18 cellular contexts compared by ENCODE assay signal in genomic region chr7:121032645-121033460, GRCh38. TPM values are rescaled to one million over a fixed set of nuclear protein-coding genes. Genes with fewer than 3 reads are reported as not detected.
A peak's percentile ranks its signal among the peaks of the same experiment; 100 is the strongest.
DNase-seq lines count a peak whose midpoint lies in the region; ATAC-seq and TF ChIP-seq lines count a peak whose summit lies in the region.
"Had no signal": no experiment of that assay in that cellular context is flagged by ENCODE, and none has a peak within 500 bp of the region (broad histone marks: within the 10 kb centered on the region; RNA-seq: fewer than 3 reads in every experiment).

No MANE protein-coding gene starts in this region.

- H3K36me3 Mint-ChIP-seq in chondrocyte (ENCODE audit: low read depth) = no peaks in the 10 kb centered on the region
- H3K36me3 Mint-ChIP-seq in activated CD4-positive, alpha-beta T cell treated with anti-CD3 and anti-CD28 coated beads, Interleukin-2, amount 10 ng/mL, durations not matched to agents 24 days and 14 days (ENCODE audit: low read depth) = no peaks in the 10 kb centered on the region
- no peaks in the 10 kb centered on the region for H3K36me3 Mint-ChIP-seq in CD8-positive, alpha-beta memory T cell
- H3K36me3 Mint-ChIP-seq: CD8-positive, alpha-beta T cell; memory B cell had no signal

- no peak overlapping the region for H3K27ac ChIP-seq in CD8-positive, alpha-beta memory T cell (ENCODE audit: low read depth, low read length)
- H3K27ac ChIP-seq: 22Rv1 had no signal

- peaks cover 13% of the 10 kb centered on the region for H3K9me3 Mint-ChIP-seq in chondrocyte (ENCODE audit: low read depth)
- H3K9me3 Mint-ChIP-seq in activated CD4-positive, alpha-beta T cell treated with anti-CD3 and anti-CD28 coated beads, Interleukin-2, amount 10 ng/mL, durations not matched to agents 24 days and 14 days = no peaks in the 10 kb centered on the region
- no peaks in the 10 kb centered on the region for H3K9me3 Mint-ChIP-seq in CD8-positive, alpha-beta memory T cell
- H3K9me3 Mint-ChIP-seq: activated T-helper 1 cell treated with anti-CD3 and anti-CD28 coated beads, Interleukin-12 subunit alpha, Interleukin-12 subunit beta, Interleukin-2, Interleukin-4 antibody, amounts not matched to agents 30 ng/mL and 10 ng/mL and 1 ng/mL, durations not matched to agents 14 hours and 24 hours and 36 hours; CD8-positive, alpha-beta T cell; memory B cell; T-helper 2 cell treated with Interferon-gamma antibody and Interleukin-4, amounts not matched to agents 5 μg/mL and 100 μg/mL, for 36 hours had no signal

- no peaks in the 10 kb centered on the region for H3K27me3 ChIP-seq in CD8-positive, alpha-beta memory T cell (ENCODE audit: insufficient read depth, low read length, poor library complexity, severe bottlenecking)

- CTCF ChIA-PET in CD8-positive, alpha-beta memory T cell (lab: Charles Lee) = no interaction called here

- TF ChIP-seq CTCF in chondrocyte (IDR thresholded peaks at IDR 0.05) = no peak

- H3K4me1 Mint-ChIP-seq in chondrocyte (ENCODE audit: low read depth) = peaks cover 23% of the 10 kb centered on the region
- no peaks in the 10 kb centered on the region for H3K4me1 Mint-ChIP-seq in activated CD4-positive, alpha-beta T cell treated with anti-CD3 and anti-CD28 coated beads, Interleukin-2, amount 10 ng/mL, durations not matched to agents 24 days and 14 days
- no peaks in the 10 kb centered on the region for H3K4me1 Mint-ChIP-seq in CD8-positive, alpha-beta memory T cell
- H3K4me1 Mint-ChIP-seq: memory B cell had no signal

- peak; percentile 2 for DNase-seq in DMS153 (lab: John Stamatoyannopoulos, UW)
- no peak for DNase-seq in DMS153 treated with DMSO at 0.1 percent for 48 hours (lab: John Stamatoyannopoulos, UW; ENCODE audit: unreplicated experiment)
- peak; percentile 72 for DNase-seq in M059J (ENCODE audit: low read depth)
- DNase-seq in chondrocyte (ENCODE audit: low spot score) = no peak
- peak; percentile 28 for DNase-seq in renal cortical epithelial cell (ENCODE audit: low read depth)
- DNase-seq in activated CD4-positive, alpha-beta T cell treated with anti-CD3 and anti-CD28 coated beads, Interleukin-2, amount 10 ng/mL, durations not matched to agents 24 days and 14 days = no peak
- DNase-seq in CD8-positive, alpha-beta memory T cell = no peak
- DNase-seq: CD8-positive, alpha-beta T cell; NCI-H1048; NCI-H524 treated with DMSO at 0.1 percent for 48 hours; nucleus accumbens; RPMI8226 had no signal

- no peak for ATAC-seq in GM18511 (IDR thresholded peaks at IDR 0.05; ENCODE audit: unreplicated experiment)
- ATAC-seq: CD8-positive, alpha-beta T cell had no signal

- H3K4me3 Mint-ChIP-seq in chondrocyte (ENCODE audit: unreplicated experiment) = no peak overlapping the region
- H3K4me3 Mint-ChIP-seq in activated CD4-positive, alpha-beta T cell treated with anti-CD3 and anti-CD28 coated beads, Interleukin-2, amount 10 ng/mL, durations not matched to agents 24 days and 14 days = no peak overlapping the region
- H3K4me3 Mint-ChIP-seq in CD8-positive, alpha-beta memory T cell = no peak overlapping the region
- H3K4me3 Mint-ChIP-seq: activated T-helper 1 cell treated with anti-CD3 and anti-CD28 coated beads, Interleukin-12 subunit alpha, Interleukin-12 subunit beta, Interleukin-2, Interleukin-4 antibody, amounts not matched to agents 30 ng/mL and 10 ng/mL and 1 ng/mL, durations not matched to agents 14 hours and 24 hours and 36 hours; CD8-positive, alpha-beta T cell; memory B cell; T-helper 2 cell treated with Interferon-gamma antibody and Interleukin-4, amounts not matched to agents 5 μg/mL and 100 μg/mL, for 36 hours had no signal

- intact Hi-C loops in activated CD4-positive, alpha-beta T cell treated with anti-CD3 and anti-CD28 coated beads, Interleukin-2, amount 10 ng/mL, durations not matched to agents 24 days and 14 days (cut with micrococcal nuclease) = no loop called here

- H3K27me3 Mint-ChIP-seq in chondrocyte (ENCODE audit: low read depth) = no peaks in the 10 kb centered on the region
- peaks cover 2% of the 10 kb centered on the region for H3K27me3 Mint-ChIP-seq in activated CD4-positive, alpha-beta T cell treated with anti-CD3 and anti-CD28 coated beads, Interleukin-2, amount 10 ng/mL, durations not matched to agents 24 days and 14 days
- H3K27me3 Mint-ChIP-seq in CD8-positive, alpha-beta memory T cell = peaks cover 2 to 17% of the 10 kb centered on the region in 2 donors

- H3K9me3 ChIP-seq in CD8-positive, alpha-beta memory T cell (ENCODE audit: low read length) = no peaks in the 10 kb centered on the region

- peak overlapping the region; percentile 3 for H3K27ac Mint-ChIP-seq in chondrocyte (ENCODE audit: unreplicated experiment)
- no peak overlapping the region for H3K27ac Mint-ChIP-seq in activated CD4-positive, alpha-beta T cell treated with anti-CD3 and anti-CD28 coated beads, Interleukin-2, amount 10 ng/mL, durations not matched to agents 24 days and 14 days
- peak overlapping the region in 1 of 8 donors; percentile 51 for H3K27ac Mint-ChIP-seq in CD8-positive, alpha-beta memory T cell
- H3K27ac Mint-ChIP-seq: activated T-helper 1 cell treated with anti-CD3 and anti-CD28 coated beads, Interleukin-12 subunit alpha, Interleukin-12 subunit beta, Interleukin-2, Interleukin-4 antibody, amounts not matched to agents 30 ng/mL and 10 ng/mL and 1 ng/mL, durations not matched to agents 14 hours and 24 hours and 36 hours; CD8-positive, alpha-beta T cell; memory B cell; T-helper 2 cell treated with Interferon-gamma antibody and Interleukin-4, amounts not matched to agents 5 μg/mL and 100 μg/mL, for 36 hours had no signal

- no peak overlapping the region for H3K4me3 ChIP-seq in CD8-positive, alpha-beta memory T cell (ENCODE audit: low read length)

- POLR2A ChIA-PET in CD8-positive, alpha-beta memory T cell (lab: Charles Lee) = no interaction called here

- H3K36me3 ChIP-seq in CD8-positive, alpha-beta memory T cell (ENCODE audit: insufficient read depth, low read length) = no peaks in the 10 kb centered on the region

- no peaks in the 10 kb centered on the region for H3K4me1 ChIP-seq in CD8-positive, alpha-beta memory T cell (ENCODE audit: insufficient read depth, low read length)

RNA-seq across cellular contexts. Expression of gene CPED1, which starts 44.3 kb away (rescaled TPM):
- 14.9 and 15.8 TPM in 2 replicates for total RNA-seq in M059J (2014; rRNA removed; shearing (Covaris generic))
- total RNA-seq in chondrocyte (2.8 to 4.9 TPM (median 4.0 TPM) in 3 replicates), renal cortical epithelial cell (0.52 and 1.1 TPM in 2 replicates)
- not detected in 2 replicates for total RNA-seq in activated CD4-positive, alpha-beta T cell treated with anti-CD3 and anti-CD28 coated beads, Interleukin-2, amount 10 ng/mL, durations not matched to agents 24 days and 14 days
- under 1 TPM; 0.09 to 0.27 TPM for total RNA-seq in CD8-positive, alpha-beta memory T cell
- polyA plus RNA-seq in CD8-positive, alpha-beta memory T cell = not detected
- total RNA-seq: activated T-helper 1 cell treated with anti-CD3 and anti-CD28 coated beads, Interleukin-12 subunit alpha, Interleukin-12 subunit beta, Interleukin-2, Interleukin-4 antibody, amounts not matched to agents 30 ng/mL and 10 ng/mL and 1 ng/mL, durations not matched to agents 14 hours and 24 hours and 36 hours; CD8-positive, alpha-beta T cell; HT-29 had no signal

Comparison
In these comparisons a context has a peak if more than half of its experiments do, and no peak if none do; other contexts are left out.
1. DNase-seq: peak in DMS153 (single experiment), M059J (single experiment) and renal cortical epithelial cell (single experiment); none in DMS153 treated with DMSO at 0.1 percent for 48 hours (single experiment), chondrocyte (single experiment), activated CD4-positive, alpha-beta T cell treated with anti-CD3 and anti-CD28 coated beads, Interleukin-2, amount 10 ng/mL, durations not matched to agents 24 days and 14 days (single experiment) and CD8-positive, alpha-beta memory T cell (0 of 5).